In the genomic region with DNA sequence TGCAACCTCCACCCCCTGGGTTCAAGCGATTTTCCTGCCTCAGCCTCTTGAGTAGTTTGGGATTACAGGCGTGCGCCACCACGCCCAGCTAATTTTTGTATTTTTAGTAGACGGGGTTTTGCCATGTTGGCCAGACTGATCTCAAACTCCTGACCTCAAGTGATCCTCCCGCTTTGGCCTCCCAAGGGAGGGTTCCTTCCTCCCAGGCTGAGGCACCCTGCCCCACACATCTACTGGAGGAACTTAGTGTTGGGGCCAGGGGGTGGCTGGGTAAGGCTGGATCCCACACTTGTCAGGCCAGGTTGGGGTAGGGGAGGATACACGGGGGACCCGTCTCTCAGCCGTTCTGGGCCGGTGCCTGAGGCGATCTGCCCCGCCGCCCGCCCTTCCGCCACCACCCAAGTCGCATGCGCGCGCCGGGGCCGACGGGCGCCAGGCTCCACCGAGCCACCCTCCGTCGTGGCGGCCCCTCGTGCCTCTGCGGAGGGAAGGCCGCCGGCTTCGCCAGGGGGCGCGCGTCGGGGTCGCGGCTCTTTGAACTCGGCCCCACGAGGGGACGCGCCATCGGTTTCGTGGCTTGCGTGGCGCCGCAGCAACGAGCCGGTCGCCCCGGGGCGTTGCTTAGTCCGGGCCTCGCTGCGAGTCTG, we compare ENCODE assay signal across 8 cellular contexts. TPM values are rescaled to one million over a fixed set of nuclear protein-coding genes. Genes with fewer than 3 reads are reported as not detected.
A peak's percentile ranks its signal among the peaks of the same experiment; 100 is the strongest.
DNase-seq lines count a peak whose midpoint lies in the region; ATAC-seq and TF ChIP-seq lines count a peak whose summit lies in the region.

No MANE protein-coding gene starts in this region.

- H3K27me3 Mint-ChIP-seq in GM23338 (ENCODE audit: insufficient read depth, low read depth, poor library complexity), result peaks cover 33% of the 10 kb centered on the region
- H3K27me3 Mint-ChIP-seq in activated CD8-positive, alpha-beta T cell treated with anti-CD3 and anti-CD28 coated beads, Interleukin-2, amount 10 ng/mL, durations not matched to agents 7 days and 5 days (ENCODE audit: low read depth), result peaks cover 4% of the 10 kb centered on the region

- H3K9me3 Mint-ChIP-seq in GM23338, result no peaks in the 10 kb centered on the region; the same call in 2 of the 3 replicates
- H3K9me3 Mint-ChIP-seq in activated CD8-positive, alpha-beta T cell treated with anti-CD3 and anti-CD28 coated beads, Interleukin-2, amount 10 ng/mL, durations not matched to agents 7 days and 5 days (ENCODE audit: insufficient read depth), result no peaks in the 10 kb centered on the region

- H3F3A ChIP-seq in GM23338 (replicated peaks; ENCODE audit: low read depth), result peaks cover 14% of the 10 kb centered on the region

- no peak overlapping the region for H3K9ac ChIP-seq in parathyroid adenoma

- no peaks in the 10 kb centered on the region for H4K20me1 ChIP-seq in GM23338 (replicated peaks; ENCODE audit: insufficient read depth)

- H3K4me2 ChIP-seq in GM23338 (peak overlapping the region; percentile 89), parathyroid adenoma (ENCODE audit: low read length) (peak overlapping the region; percentile 98)

- H3K4me1 Mint-ChIP-seq in GM23338, result peaks cover 45% of the 10 kb centered on the region
- peaks cover 55% of the 10 kb centered on the region for H3K4me1 Mint-ChIP-seq in activated CD8-positive, alpha-beta T cell treated with anti-CD3 and anti-CD28 coated beads, Interleukin-2, amount 10 ng/mL, durations not matched to agents 7 days and 5 days (ENCODE audit: low read depth)

- no peak overlapping the region for H3K27ac ChIP-seq in GM23338 (ENCODE audit: low read depth)
- H3K27ac ChIP-seq in parathyroid adenoma, result peak overlapping the region; percentile 79

- no peaks in the 10 kb centered on the region for H3K9me2 ChIP-seq in GM23338 (ENCODE audit: insufficient read depth)

- POLR2A ChIA-PET in activated CD8-positive, alpha-beta T cell treated with anti-CD3 and anti-CD28 coated beads, Interleukin-2, amount 10 ng/mL, durations not matched to agents 7 days and 5 days (lab: Charles Lee), result interaction anchor here (0.6 to 7.6 kb wide), 7 partner anchors 13 to 158 kb away, joined by 3 to 42 read pairs (median 5); a partner anchor contains a TSS

- H2AFZ ChIP-seq in GM23338, result peak overlapping the region; percentile 84
- H2AFZ ChIP-seq in parathyroid adenoma, result peak overlapping the region; percentile 98

- H3K4me3 ChIP-seq in GM23338 (peak overlapping the region; percentile 86), LNCaP clone FGC (ENCODE audit: low read depth, low read length) (peak overlapping the region; percentile 65), parathyroid adenoma (ENCODE audit: low read depth, low read length) (peak overlapping the region; percentile 88)

- no peaks in the 10 kb centered on the region for H3K9me3 ChIP-seq in parathyroid adenoma (ENCODE audit: control insufficient read depth, low read length)

- H3K79me2 ChIP-seq in GM23338 (replicated peaks; ENCODE audit: insufficient read depth), result no peaks in the 10 kb centered on the region
- H3K79me2 ChIP-seq in parathyroid adenoma, result no peaks in the 10 kb centered on the region

- no peaks in the 10 kb centered on the region for H3K36me3 Mint-ChIP-seq in GM23338 (ENCODE audit: low read depth)
- peaks cover 2% of the 10 kb centered on the region for H3K36me3 Mint-ChIP-seq in activated CD8-positive, alpha-beta T cell treated with anti-CD3 and anti-CD28 coated beads, Interleukin-2, amount 10 ng/mL, durations not matched to agents 7 days and 5 days (ENCODE audit: low read depth)

- H3K27ac Mint-ChIP-seq in GM23338, result no peak overlapping the region
- H3K27ac Mint-ChIP-seq in activated CD8-positive, alpha-beta T cell treated with anti-CD3 and anti-CD28 coated beads, Interleukin-2, amount 10 ng/mL, durations not matched to agents 7 days and 5 days, result peak overlapping the region; percentile 91

- TF ChIP-seq CTCF in GM23338 (conservative IDR thresholded peaks at IDR 0.05; ENCODE audit: low read depth in 2 of 2), result no peak; a peak in 1 of 4 replicates
- peak; percentile 44 for TF ChIP-seq CTCF in LNCaP clone FGC (IDR thresholded peaks at IDR 0.05; ENCODE audit: control insufficient read depth, extremely low read depth, insufficient read depth)
- TF ChIP-seq CTCF in parathyroid adenoma (IDR thresholded peaks at IDR 0.05), result no peak

- peak; percentile 56 to 62 for DNase-seq in stimulated activated CD4-positive, alpha-beta T cell treated with anti-CD3 and anti-CD28 coated beads, Interleukin-1b, Interleukin-23, amount 100 ng/mL, for 4 hours (ENCODE audit: low read depth in 2 of 2)
- DNase-seq in stimulated activated CD4-positive, alpha-beta T cell treated with anti-CD3 and anti-CD28 coated beads, Interleukin-1b, Interleukin-23, amount 100 ng/mL, for 48 hours, result no peak
- DNase-seq in GM23338 (ENCODE audit: low spot score), result peak; percentile 69
- no peak for DNase-seq in LNCaP clone FGC (ENCODE audit: low read depth)
- peak; percentile 70 for DNase-seq in activated CD8-positive, alpha-beta T cell treated with anti-CD3 and anti-CD28 coated beads, Interleukin-2, amount 10 ng/mL, durations not matched to agents 7 days and 5 days
- DNase-seq in germinal center (ENCODE audit: low spot score), result peak; percentile 86
- no peak for DNase-seq in OCI-M2 (lab: John Stamatoyannopoulos, UW; ENCODE audit: unreplicated experiment)

- CTCF ChIA-PET in activated CD8-positive, alpha-beta T cell treated with anti-CD3 and anti-CD28 coated beads, Interleukin-2, amount 10 ng/mL, durations not matched to agents 7 days and 5 days (lab: Charles Lee), result interaction anchor here (0.6 to 5.5 kb wide), 20 partner anchors 24 to 556 kb away, joined by 3 to 81 read pairs (median 5); a partner anchor contains a TSS

- peak overlapping the region; percentile 65 for H3K4me3 Mint-ChIP-seq in GM23338
- H3K4me3 Mint-ChIP-seq in activated CD8-positive, alpha-beta T cell treated with anti-CD3 and anti-CD28 coated beads, Interleukin-2, amount 10 ng/mL, durations not matched to agents 7 days and 5 days, result peak overlapping the region; percentile 79

- H3K36me3 ChIP-seq in GM23338 (ENCODE audit: insufficient read depth) (no peaks in the 10 kb centered on the region), parathyroid adenoma (ENCODE audit: control insufficient read depth, insufficient read depth, low read length) (no peaks in the 10 kb centered on the region)

- ATAC-seq in GM23338, result peak; percentile 40
- ATAC-seq in activated CD8-positive, alpha-beta T cell treated with anti-CD3 and anti-CD28 coated beads, Interleukin-2, amount 10 ng/mL, durations not matched to agents 7 days and 5 days, result peak; percentile 35

- H3K4me1 ChIP-seq in GM23338 (ENCODE audit: insufficient read depth) (peaks cover 20% of the 10 kb centered on the region; the same call in 1 of the 2 replicates), parathyroid adenoma (peaks cover 10% of the 10 kb centered on the region)

- H3K27me3 ChIP-seq in GM23338 (ENCODE audit: insufficient read depth), result peaks cover 18% of the 10 kb centered on the region
- H3K27me3 ChIP-seq in parathyroid adenoma (ENCODE audit: control insufficient read depth, insufficient read depth, low read length), result no peaks in the 10 kb centered on the region

TF ChIP-seq in GM23338, 12 proteins besides CTCF, POLR2A, EP300 and RAD21:
- no peak for TF ChIP-seq JUNB (IDR thresholded peaks at IDR 0.05; ENCODE audit: unreplicated experiment)
- no peak for TF ChIP-seq CREB1 (CRISPR knock-in tag; IDR thresholded peaks at IDR 0.05; ENCODE audit: low read depth)

RNA-seq across cellular contexts. Expression of a gene that starts 15.9 kb away (rescaled TPM):
- 23.1 and 28.9 TPM in 2 replicates for total RNA-seq in GM23338 (2014; rRNA removed; shearing (Covaris generic))
- 12.8 and 13.1 TPM in 2 replicates for polyA plus RNA-seq in GM23338 (2016; fragmentation: Nextera tagmentation; extraction: Ambion mirVana)
- under 1 TPM in 1 of 2 experiments, not detected in 1; 0.37 TPM for total RNA-seq in activated CD8-positive, alpha-beta T cell treated with anti-CD3 and anti-CD28 coated beads, Interleukin-2, amount 10 ng/mL, durations not matched to agents 7 days and 5 days

RNA-seq across cellular contexts. Expression of a gene that starts 23.3 kb away (rescaled TPM):
- total RNA-seq in GM23338 (2014; rRNA removed; shearing (Covaris generic)), result 24.3 and 37.1 TPM in 2 replicates
- 91.8 and 106 TPM in 2 replicates for polyA plus RNA-seq in GM23338 (2016; fragmentation: Nextera tagmentation; extraction: Ambion mirVana)
- total RNA-seq in activated CD8-positive, alpha-beta T cell treated with anti-CD3 and anti-CD28 coated beads, Interleukin-2, amount 10 ng/mL, durations not matched to agents 7 days and 5 days, result 10 to 100 TPM; 44.0 to 44.6 TPM

RNA-seq across cellular contexts. Expression of a gene that starts 53.8 kb away (rescaled TPM):
- total RNA-seq in GM23338 (2014; rRNA removed; shearing (Covaris generic)), result 193 and 196 TPM in 2 replicates
- 44.9 and 46.2 TPM in 2 replicates for polyA plus RNA-seq in GM23338 (2016; fragmentation: Nextera tagmentation; extraction: Ambion mirVana)
- total RNA-seq in activated CD8-positive, alpha-beta T cell treated with anti-CD3 and anti-CD28 coated beads, Interleukin-2, amount 10 ng/mL, durations not matched to agents 7 days and 5 days, result 1 to 10 TPM; 2.1 to 3.0 TPM

Comparison
In these comparisons a context has a peak if more than half of its experiments do, and no peak if none do; other contexts are left out.
1. DNase-seq: peak in stimulated activated CD4-positive, alpha-beta T cell treated with anti-CD3 and anti-CD28 coated beads, Interleukin-1b, Interleukin-23, amount 100 ng/mL, for 4 hours (2 of 2), GM23338 (single experiment), activated CD8-positive, alpha-beta T cell treated with anti-CD3 and anti-CD28 coated beads, Interleukin-2, amount 10 ng/mL, durations not matched to agents 7 days and 5 days (single experiment) and germinal center (single experiment); none in stimulated activated CD4-positive, alpha-beta T cell treated with anti-CD3 and anti-CD28 coated beads, Interleukin-1b, Interleukin-23, amount 100 ng/mL, for 48 hours (single experiment), LNCaP clone FGC (single experiment) and OCI-M2 (single experiment).
2. RNA of a gene that starts 15.9 kb away (total RNA-seq): 23.1 to 28.9 TPM in GM23338; 0.37 TPM in activated CD8-positive, alpha-beta T cell treated with anti-CD3 and anti-CD28 coated beads, Interleukin-2, amount 10 ng/mL, durations not matched to agents 7 days and 5 days; every median in the first group is over 10 times any median in the second.
3. RNA of a gene that starts 53.8 kb away (total RNA-seq): 193 to 196 TPM in GM23338; 2.1 to 3.0 TPM in activated CD8-positive, alpha-beta T cell treated with anti-CD3 and anti-CD28 coated beads, Interleukin-2, amount 10 ng/mL, durations not matched to agents 7 days and 5 days; every median in the first group is over 10 times any median in the second.
4. Peak in every context shown above with its lines, with median percentiles within 50 percentile points of each other: H3K4me3 ChIP-seq.